2 cellular contexts compared by ENCODE assay signal in the genomic region with DNA sequence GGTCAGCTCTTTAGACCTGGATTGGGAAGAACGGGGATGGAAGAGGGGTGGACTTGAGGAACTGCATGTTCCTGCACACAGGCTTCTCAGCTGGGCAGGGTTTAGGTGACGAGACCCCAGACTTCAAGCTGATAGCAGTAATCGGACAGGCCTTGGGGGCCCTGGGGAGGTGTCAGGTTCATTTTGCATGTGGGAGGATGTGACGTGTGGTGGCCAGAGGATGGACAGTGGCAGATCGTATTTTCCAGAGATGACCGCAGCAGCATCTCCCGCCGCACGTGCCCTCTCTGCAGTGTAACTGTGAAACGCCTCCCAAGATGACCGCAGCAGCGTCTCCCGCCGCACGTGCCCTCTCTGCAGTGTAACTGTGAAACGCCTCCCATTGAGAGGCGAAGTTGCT.
TF ChIP-seq lines count a peak whose summit lies in the region.

No MANE protein-coding gene starts in this region.

TF ChIP-seq in A549, 52 proteins besides CTCF, POLR2A, EP300 and RAD21 (continued from another document):
- TF ChIP-seq EHF (CRISPR knock-in tag; IDR thresholded peaks at IDR 0.05) (no peak), SMC3 (IDR thresholded peaks at IDR 0.05) (no peak), EHMT2 (IDR thresholded peaks at IDR 0.05; ENCODE audit: low read depth) (no peak), NR3C1 (IDR thresholded peaks at IDR 0.05) (no peak)
- TF ChIP-seq, protein P1, sequence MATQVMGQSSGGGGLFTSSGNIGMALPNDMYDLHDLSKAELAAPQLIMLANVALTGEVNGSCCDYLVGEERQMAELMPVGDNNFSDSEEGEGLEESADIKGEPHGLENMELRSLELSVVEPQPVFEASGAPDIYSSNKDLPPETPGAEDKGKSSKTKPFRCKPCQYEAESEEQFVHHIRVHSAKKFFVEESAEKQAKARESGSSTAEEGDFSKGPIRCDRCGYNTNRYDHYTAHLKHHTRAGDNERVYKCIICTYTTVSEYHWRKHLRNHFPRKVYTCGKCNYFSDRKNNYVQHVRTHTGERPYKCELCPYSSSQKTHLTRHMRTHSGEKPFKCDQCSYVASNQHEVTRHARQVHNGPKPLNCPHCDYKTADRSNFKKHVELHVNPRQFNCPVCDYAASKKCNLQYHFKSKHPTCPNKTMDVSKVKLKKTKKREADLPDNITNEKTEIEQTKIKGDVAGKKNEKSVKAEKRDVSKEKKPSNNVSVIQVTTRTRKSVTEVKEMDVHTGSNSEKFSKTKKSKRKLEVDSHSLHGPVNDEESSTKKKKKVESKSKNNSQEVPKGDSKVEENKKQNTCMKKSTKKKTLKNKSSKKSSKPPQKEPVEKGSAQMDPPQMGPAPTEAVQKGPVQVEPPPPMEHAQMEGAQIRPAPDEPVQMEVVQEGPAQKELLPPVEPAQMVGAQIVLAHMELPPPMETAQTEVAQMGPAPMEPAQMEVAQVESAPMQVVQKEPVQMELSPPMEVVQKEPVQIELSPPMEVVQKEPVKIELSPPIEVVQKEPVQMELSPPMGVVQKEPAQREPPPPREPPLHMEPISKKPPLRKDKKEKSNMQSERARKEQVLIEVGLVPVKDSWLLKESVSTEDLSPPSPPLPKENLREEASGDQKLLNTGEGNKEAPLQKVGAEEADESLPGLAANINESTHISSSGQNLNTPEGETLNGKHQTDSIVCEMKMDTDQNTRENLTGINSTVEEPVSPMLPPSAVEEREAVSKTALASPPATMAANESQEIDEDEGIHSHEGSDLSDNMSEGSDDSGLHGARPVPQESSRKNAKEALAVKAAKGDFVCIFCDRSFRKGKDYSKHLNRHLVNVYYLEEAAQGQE (IDR thresholded peaks at IDR 0.05): no peak

TF ChIP-seq in WTC11, 78 proteins besides CTCF, POLR2A, EP300 and RAD21 (continued from another document):
- TF ChIP-seq, protein P2, sequence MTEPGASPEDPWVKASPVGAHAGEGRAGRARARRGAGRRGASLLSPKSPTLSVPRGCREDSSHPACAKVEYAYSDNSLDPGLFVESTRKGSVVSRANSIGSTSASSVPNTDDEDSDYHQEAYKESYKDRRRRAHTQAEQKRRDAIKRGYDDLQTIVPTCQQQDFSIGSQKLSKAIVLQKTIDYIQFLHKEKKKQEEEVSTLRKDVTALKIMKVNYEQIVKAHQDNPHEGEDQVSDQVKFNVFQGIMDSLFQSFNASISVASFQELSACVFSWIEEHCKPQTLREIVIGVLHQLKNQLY (CRISPR knock-in tag; IDR thresholded peaks at IDR 0.05): no peak
- TF ChIP-seq, protein P3, sequence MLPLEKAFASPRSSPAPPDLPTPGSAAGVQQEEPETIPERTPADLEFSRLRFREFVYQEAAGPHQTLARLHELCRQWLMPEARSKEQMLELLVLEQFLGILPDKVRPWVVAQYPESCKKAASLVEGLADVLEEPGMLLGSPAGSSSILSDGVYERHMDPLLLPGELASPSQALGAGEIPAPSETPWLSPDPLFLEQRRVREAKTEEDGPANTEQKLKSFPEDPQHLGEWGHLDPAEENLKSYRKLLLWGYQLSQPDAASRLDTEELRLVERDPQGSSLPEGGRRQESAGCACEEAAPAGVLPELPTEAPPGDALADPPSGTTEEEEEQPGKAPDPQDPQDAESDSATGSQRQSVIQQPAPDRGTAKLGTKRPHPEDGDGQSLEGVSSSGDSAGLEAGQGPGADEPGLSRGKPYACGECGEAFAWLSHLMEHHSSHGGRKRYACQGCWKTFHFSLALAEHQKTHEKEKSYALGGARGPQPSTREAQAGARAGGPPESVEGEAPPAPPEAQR (CRISPR knock-in tag; IDR thresholded peaks at IDR 0.05): no peak
- TF ChIP-seq FOXP1 (CRISPR knock-in tag; IDR thresholded peaks at IDR 0.05; ENCODE audit: borderline replicate concordance) (no peak), ZNF396 (CRISPR knock-in tag; IDR thresholded peaks at IDR 0.05; ENCODE audit: borderline replicate concordance) (no peak), NR2C2 (CRISPR knock-in tag; IDR thresholded peaks at IDR 0.05) (no peak)
